1 cellular context compared by ENCODE assay signal in genomic region chr12:112180422-112180821, GRCh38.
TF ChIP-seq lines count a peak whose summit lies in the region.

No MANE protein-coding gene starts in this region.

TF ChIP-seq in HepG2, 621 proteins besides CTCF, POLR2A, EP300 and RAD21 (continued from another document):
- 0 out of 2 replicates have a peak, but pooled peaks have one; percentile 34 for TF ChIP-seq MNT (IDR thresholded peaks at IDR 0.05)
- no peak for TF ChIP-seq AHR (CRISPR knock-in tag; IDR thresholded peaks at IDR 0.05)
